Comparison of ENCODE assay signal across 18 cellular contexts in the genomic region with DNA sequence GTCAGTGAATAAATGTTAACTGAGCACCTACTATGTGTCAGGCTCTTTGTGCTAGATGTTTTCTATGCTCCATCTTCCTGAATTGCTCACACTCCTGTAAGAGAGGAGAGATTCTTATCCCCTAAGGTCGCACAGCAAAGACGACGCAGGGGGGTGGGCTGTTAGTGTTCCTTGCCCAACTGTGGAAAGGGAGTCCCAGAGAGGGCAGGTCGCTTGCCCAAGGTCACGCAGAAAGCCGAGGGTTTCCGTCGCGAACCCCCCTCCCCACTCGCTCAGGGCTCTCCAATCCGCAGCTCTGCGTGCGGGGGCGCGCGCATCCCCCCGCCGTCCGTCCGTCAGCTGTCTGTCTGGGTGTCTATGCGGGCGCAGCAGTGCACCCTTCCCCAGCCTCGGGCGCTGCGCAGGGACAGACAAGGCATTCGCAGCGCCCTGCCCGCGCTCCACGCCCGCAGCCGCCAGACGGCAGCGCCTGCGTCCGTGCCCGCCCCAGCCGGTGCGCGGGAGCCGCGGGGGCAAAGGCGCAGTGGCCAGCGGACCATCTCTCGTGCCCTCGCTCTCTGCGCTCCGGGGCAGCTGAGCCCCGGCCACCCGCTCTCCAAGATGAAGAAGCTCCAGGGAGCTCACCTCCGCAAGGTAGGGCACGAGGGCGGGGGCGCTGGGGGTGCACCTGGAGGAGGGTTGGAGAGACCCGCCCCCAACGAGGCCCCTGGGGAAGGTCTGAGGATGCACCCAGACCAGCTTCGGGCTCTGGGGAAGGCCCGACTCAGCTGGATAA. TPM values are rescaled to one million over a fixed set of nuclear protein-coding genes. Genes with fewer than 3 reads are reported as not detected.
DNase-seq lines count a peak whose midpoint lies in the region; ATAC-seq and TF ChIP-seq lines count a peak whose summit lies in the region.
"Had no signal": no experiment of that assay in that cellular context is flagged by ENCODE, and none has a peak within 500 bp of the region (broad histone marks: within the 10 kb centered on the region; RNA-seq: fewer than 3 reads in every experiment).

Gene SLC6A7 (plus strand): TSS at position 335 of the 775 bp plus-strand sequence. CDS start 266 bp downstream, at position 601.

- H2BK120ac ChIP-seq in H9 (ENCODE audit: low read depth, low read length, poor library complexity, severe bottlenecking) = no peak within 1 kb of the TSS

- H3K4me2 ChIP-seq in H9 (ENCODE audit: insufficient read depth, insufficient read length, low read length) = peak within 1 kb of the TSS; percentile 54

- no peaks in the 10 kb centered on the region for H3K9me3 Mint-ChIP-seq in H9
- no peaks in the 10 kb centered on the region for H3K9me3 Mint-ChIP-seq in T-helper 2 cell treated with Interferon-gamma antibody and Interleukin-4, amounts not matched to agents 5 μg/mL and 100 μg/mL, for 36 hours
- H3K9me3 Mint-ChIP-seq: neural crest cell had no signal

- no peaks in the 10 kb centered on the region for H3K79me1 ChIP-seq in H9 (ENCODE audit: insufficient read depth, low read depth, low read length, poor library complexity, severe bottlenecking)

- no CpG with 5 or more reads among the region's 58 CpGs for WGBS in H9 (ENCODE audit: extremely low coverage, insufficient read length, low lambda C conversion rate)

- H2AFZ ChIP-seq in H9 (ENCODE audit: low read length) = no peak within 1 kb of the TSS

- H3K4me1 ChIP-seq in H9 (ENCODE audit: insufficient read depth, low read length) = peaks cover 5% of the 10 kb centered on the region; the same call in 1 of the 2 replicates
- H3K4me1 ChIP-seq in adipocyte (ENCODE audit: control insufficient read depth, insufficient read depth, low read length) = no peaks in the 10 kb centered on the region
- H3K4me1 ChIP-seq in iPS-15b (ENCODE audit: control insufficient read depth, insufficient read depth, low read length) = peaks cover 15% of the 10 kb centered on the region

- H3K14ac ChIP-seq in H9 (ENCODE audit: insufficient read depth, low read length) = peak within 1 kb of the TSS; percentile 26; the same call in 1 of the 2 replicates

- no peaks in the 10 kb centered on the region for H3K79me2 ChIP-seq in H9 (ENCODE audit: insufficient read depth, low read length)

- no peak within 1 kb of the TSS for H3K56ac ChIP-seq in H9 (ENCODE audit: insufficient read length, low read depth, low read length)

- no peak within 1 kb of the TSS for H3T11ph ChIP-seq in H9 (ENCODE audit: low read length)

- H3K9ac ChIP-seq in H9 (ENCODE audit: extremely low read depth, insufficient read length, low read length) = no peak within 1 kb of the TSS
- H3K9ac ChIP-seq in adipocyte (ENCODE audit: low read length) = no peak within 1 kb of the TSS
- no peak within 1 kb of the TSS for H3K9ac ChIP-seq in iPS-15b (ENCODE audit: low read depth, low read length)

- peak within 1 kb of the TSS in 1 of 3 experiments; percentile 31; a peak in 1 of 7 replicates for H3K27ac Mint-ChIP-seq in H9
- no peak within 1 kb of the TSS for H3K27ac Mint-ChIP-seq in T-helper 2 cell treated with Interferon-gamma antibody and Interleukin-4, amounts not matched to agents 5 μg/mL and 100 μg/mL, for 36 hours

- no peak within 1 kb of the TSS for H2AK5ac ChIP-seq in H9 (ENCODE audit: insufficient read length, low read length)

- no peaks in the 10 kb centered on the region for H3K9me3 ChIP-seq in H9 (ENCODE audit: control insufficient read depth, low read depth, low read length)
- H3K9me3 ChIP-seq in adipocyte (ENCODE audit: control insufficient read depth, low read length) = no peaks in the 10 kb centered on the region
- H3K9me3 ChIP-seq in iPS-15b (ENCODE audit: control insufficient read depth, insufficient read depth, low read length) = no peaks in the 10 kb centered on the region
- H3K9me3 ChIP-seq: sigmoid colon, stomach had no signal

- H2BK15ac ChIP-seq in H9 (ENCODE audit: low read depth, low read length) = no peak within 1 kb of the TSS

- H3K36me3 ChIP-seq in adipocyte (ENCODE audit: control insufficient read depth, insufficient read depth, low read length, severe bottlenecking) (no peaks in the 10 kb centered on the region), iPS-15b (ENCODE audit: control insufficient read depth, insufficient read depth, low read length) (no peaks in the 10 kb centered on the region)
- H3K36me3 ChIP-seq: sigmoid colon, stomach, WERI-Rb-1 had no signal

- H3K4ac ChIP-seq in H9 (ENCODE audit: low read depth, low read length) = no peak within 1 kb of the TSS

- H4K5ac ChIP-seq in H9 (ENCODE audit: insufficient read length, low read depth, low read length) = no peak within 1 kb of the TSS

- H3K4me3 Mint-ChIP-seq in H9 = peak within 1 kb of the TSS; percentile 35 to 61; a peak in 4 of 5 replicates
- no peak within 1 kb of the TSS for H3K4me3 Mint-ChIP-seq in T-helper 2 cell treated with Interferon-gamma antibody and Interleukin-4, amounts not matched to agents 5 μg/mL and 100 μg/mL, for 36 hours
- H3K4me3 Mint-ChIP-seq: neural crest cell had no signal

- no peak for TF ChIP-seq CTCF in H9 (conservative IDR thresholded peaks at IDR 0.05)

- H3K23ac ChIP-seq in H9 (ENCODE audit: insufficient read length, low read depth, low read length) = no peak within 1 kb of the TSS

- no peak within 1 kb of the TSS for H3K18ac ChIP-seq in H9 (ENCODE audit: insufficient read length, low read depth, low read length)

- no peak within 1 kb of the TSS for H2BK12ac ChIP-seq in H9 (ENCODE audit: insufficient read length, low read depth, low read length)

- no peak within 1 kb of the TSS for H4K91ac ChIP-seq in H9 (ENCODE audit: insufficient read length, low read depth, low read length)

- H3K4me3 ChIP-seq in adipocyte (ENCODE audit: low read length) (peak within 1 kb of the TSS; percentile 26), iPS-15b (ENCODE audit: low read depth, low read length) (peak within 1 kb of the TSS; percentile 54)
- H3K4me3 ChIP-seq: sigmoid colon, SK-N-MC had no signal

- H3K23me2 ChIP-seq in H9 (ENCODE audit: insufficient read length, low read depth, low read length, poor library complexity, severe bottlenecking) = peaks cover 9% of the 10 kb centered on the region

- H4K20me1 ChIP-seq in H9 (ENCODE audit: control insufficient read depth, insufficient read depth, insufficient read length) = no peaks in the 10 kb centered on the region

- H3K27me3 Mint-ChIP-seq in H9 (ENCODE audit: low read depth) = peaks cover 99% of the 10 kb centered on the region
- H3K27me3 Mint-ChIP-seq in T-helper 2 cell treated with Interferon-gamma antibody and Interleukin-4, amounts not matched to agents 5 μg/mL and 100 μg/mL, for 36 hours (ENCODE audit: low read depth) = peaks cover 34% of the 10 kb centered on the region

- H3K27me3 ChIP-seq in H9 (ENCODE audit: insufficient read depth, low read length) = peaks cover 39% of the 10 kb centered on the region
- peaks cover 42% of the 10 kb centered on the region for H3K27me3 ChIP-seq in adipocyte (replicated peaks; ENCODE audit: control insufficient read depth, insufficient read depth, low read length)
- H3K27me3 ChIP-seq in iPS-15b (ENCODE audit: control insufficient read depth, insufficient read depth, low read length) = peaks cover 80% of the 10 kb centered on the region

- no peak within 1 kb of the TSS for H4K8ac ChIP-seq in H9 (replicated peaks; ENCODE audit: insufficient read length, low read depth, low read length)

- no peak within 1 kb of the TSS for H2BK20ac ChIP-seq in H9 (ENCODE audit: low read depth, low read length, poor library complexity, severe bottlenecking)

- no peak within 1 kb of the TSS for H2BK5ac ChIP-seq in H9 (ENCODE audit: insufficient read length, low read length)

- H3K27ac ChIP-seq in H9 (ENCODE audit: insufficient read length, low read depth, low read length) = no peak within 1 kb of the TSS
- H3K27ac ChIP-seq: sigmoid colon, SK-N-MC, stomach, WERI-Rb-1 had no signal

- DNase-seq in H9 (no peak), adipocyte (ENCODE audit: low read depth) (peak; percentile 31), retina (peak; percentile 58), GM19238 (ENCODE audit: insufficient read length, low spot score) (no peak), NCI-H2029 (lab: John Stamatoyannopoulos, UW) (no peak)
- no peak for DNase-seq in T-helper 2 cell treated with Interferon-gamma antibody and Interleukin-4, amounts not matched to agents 5 μg/mL and 100 μg/mL, for 36 hours (ENCODE audit: low spot score)
- DNase-seq: COR-L47, NCI-H2081 treated with DMSO at 0.1 percent for 48 hours, sigmoid colon, stomach, WERI-Rb-1 had no signal

- H3K4me1 Mint-ChIP-seq in H9 = peaks cover 24 to 34% of the 10 kb centered on the region in 2 experiments
- H3K4me1 Mint-ChIP-seq in T-helper 2 cell treated with Interferon-gamma antibody and Interleukin-4, amounts not matched to agents 5 μg/mL and 100 μg/mL, for 36 hours (ENCODE audit: low read depth) = no peaks in the 10 kb centered on the region

- ATAC-seq in GM21367 (IDR thresholded peaks at IDR 0.05; ENCODE audit: unreplicated experiment) = no peak

- H3K36me3 Mint-ChIP-seq in H9 (ENCODE audit: insufficient read depth in 1 of 3, low read depth in 3 of 3) = no peaks in the 10 kb centered on the region
- no peaks in the 10 kb centered on the region for H3K36me3 Mint-ChIP-seq in T-helper 2 cell treated with Interferon-gamma antibody and Interleukin-4, amounts not matched to agents 5 μg/mL and 100 μg/mL, for 36 hours (ENCODE audit: low read depth)

RNA-seq across cellular contexts. Expression of gene SLC6A7, which starts in this region (rescaled TPM):
- not detected in 2 replicates for total RNA-seq in H9 (2021)
- total RNA-seq: bronchial epithelial cell, liver, M059J, neural crest cell, sigmoid colon had no signal

Comparison
In these comparisons a context has a peak if more than half of its experiments do, and no peak if none do; other contexts are left out.
1. DNase-seq: peak in adipocyte (single experiment) and retina (single experiment); none in H9 (single experiment), GM19238 (single experiment), NCI-H2029 (single experiment) and T-helper 2 cell treated with Interferon-gamma antibody and Interleukin-4, amounts not matched to agents 5 μg/mL and 100 μg/mL, for 36 hours (single experiment).